In genomic region chr3:183122257-183122932, GRCh38 we compare ENCODE assay signal across 9 cellular contexts. TPM values are rescaled to one million over a fixed set of nuclear protein-coding genes. Genes with fewer than 3 reads are reported as not detected.
A peak's percentile ranks its signal among the peaks of the same experiment; 100 is the strongest.
DNase-seq lines count a peak whose midpoint lies in the region; ATAC-seq, FAIRE-seq and TF ChIP-seq lines count a peak whose summit lies in the region.
"Had no signal": no experiment of that assay in that cellular context is flagged by ENCODE, and none has a peak within 500 bp of the region (broad histone marks: within the 10 kb centered on the region; RNA-seq: fewer than 3 reads in every experiment).

No MANE protein-coding gene starts in this region.

- TF ChIP-seq POLR2A in H1 (IDR thresholded peaks at IDR 0.05; ENCODE audit: control extremely low read depth in 1 of 2, low read depth in 2 of 2, low read length in 2 of 2) = no peak

- no peaks in the 10 kb centered on the region for H3K9me3 ChIP-seq in OCI-LY3 (ENCODE audit: insufficient read depth, low read length)
- H3K9me3 ChIP-seq in H1 (ENCODE audit: insufficient read depth in 2 of 2, low read depth in 1 of 2, low read length in 1 of 2) = no peaks in the 10 kb centered on the region
- H3K9me3 ChIP-seq: BLaER1 had no signal

- H3K18ac ChIP-seq in H1 (ENCODE audit: extremely low read depth, low read length) = no peak overlapping the region

- H4K20me1 ChIP-seq in OCI-LY3 (ENCODE audit: insufficient read depth, low read length) = no peaks in the 10 kb centered on the region
- no peaks in the 10 kb centered on the region for H4K20me1 ChIP-seq in H1 (replicated peaks in 1 of 2; ENCODE audit: control insufficient read depth in 1 of 2, insufficient read depth in 2 of 2, low read length in 2 of 2)
- H4K20me1 ChIP-seq: BLaER1 had no signal

- H3K27ac ChIP-seq in OCI-LY3 (ENCODE audit: low read length) (no peak overlapping the region), H1 (ENCODE audit: low read depth, low read length) (no peak overlapping the region)
- H3K27ac ChIP-seq: BLaER1 had no signal

- H3K14ac ChIP-seq in H1 (ENCODE audit: insufficient read length) = no peak overlapping the region

- POLR2A ChIA-PET in H1 (lab: Charles Lee; ENCODE audit: partially characterized antibody) = interaction anchor here (1.0 to 1.2 kb wide), 2 partner anchors 260 to 701 kb away, joined by 3 read pairs; no protein-coding TSS in a partner anchor

- H3K27ac Mint-ChIP-seq in naive B cell = no peak overlapping the region

- H2AK5ac ChIP-seq in H1 (ENCODE audit: low read depth, low read length) = no peak overlapping the region

- H3K23me2 ChIP-seq in H1 (ENCODE audit: low read depth, low read length) = no peaks in the 10 kb centered on the region

- no peak overlapping the region for H3K4me2 ChIP-seq in OCI-LY3 (ENCODE audit: low read length)
- no peak overlapping the region for H3K4me2 ChIP-seq in H1 (ENCODE audit: insufficient read depth in 1 of 2, low read depth in 2 of 2, low read length in 2 of 2)
- H3K4me2 ChIP-seq: BLaER1 had no signal

- no peak for TF ChIP-seq EP300 in H1 (IDR thresholded peaks at IDR 0.05; ENCODE audit: borderline replicate concordance in 1 of 2, low read depth in 2 of 2, low read length in 2 of 2)

- H3K79me2 ChIP-seq in OCI-LY3 (ENCODE audit: low read length) (no peaks in the 10 kb centered on the region), H1 (ENCODE audit: control insufficient read depth in 1 of 2, insufficient read depth in 2 of 2, low read length in 2 of 2) (no peaks in the 10 kb centered on the region)

- no peak overlapping the region for H3K4ac ChIP-seq in H1 (replicated peaks; ENCODE audit: insufficient read length, low read depth, low read length)

- H3K4me3 ChIP-seq in OCI-LY3 (ENCODE audit: low read length) (no peak overlapping the region), H1 (ENCODE audit: extremely low read depth in 1 of 4, insufficient read depth in 2 of 4, low read depth in 3 of 4, low read length in 4 of 4) (no peak overlapping the region)
- H3K4me3 ChIP-seq: BLaER1 had no signal

- H3K27me3 Mint-ChIP-seq in naive B cell = peaks cover 41 to 56% (median 53%) of the 10 kb centered on the region in 3 donors

- peak; percentile 72 for DNase-seq in DMS 273 (lab: John Stamatoyannopoulos, UW; ENCODE audit: unreplicated experiment)
- no peak for DNase-seq in DMS 273 treated with DMSO at 0.1 percent for 48 hours (lab: John Stamatoyannopoulos, UW)
- DNase-seq in KBM-7 = peak; percentile 65
- no peak for DNase-seq in H1 (ENCODE audit: low read depth in 1 of 2, low spot score in 2 of 2)
- DNase-seq in naive B cell = peak; percentile 53
- no peak for DNase-seq in activated gamma-delta T cell treated with Interleukin-2 at 50 U/mL for 16 hours
- no peak for DNase-seq in activated CD4-positive, alpha-beta T cell treated with anti-CD3 and anti-CD28 coated beads, Interleukin-2, amount 50 U/mL, for 48 hours

- CTCF ChIA-PET in H1 (lab: Charles Lee; ENCODE audit: partially characterized antibody) = interaction anchor here (0.6 to 5.2 kb wide), 41 partner anchors 10 to 1124 kb away, joined by 3 to 80 read pairs (median 4); partner anchors contain the start of gene PARL

- peaks cover 0 to 4% (median 0%) of the 10 kb centered on the region in 3 donors for H3K4me1 Mint-ChIP-seq in naive B cell

- in situ Hi-C loops in KBM-7 (cut with MboI; ENCODE audit: low pct_unique_long_range_greater_than_20kb, low sequenced_read_pairs) = no loop called here

- 46% methylated on average over 2 of the region's 2 CpGs; no CpG with 5 or more reads in 1 of the 2 experiments for WGBS in H1 (ENCODE audit: extremely low coverage in 1 of 2, insufficient coverage in 1 of 2, insufficient read length in 1 of 2, insufficient replicate concordance in 2 of 2, low coverage in 1 of 2, low lambda C conversion rate in 2 of 2, missing lambda C conversion rate in 1 of 2), 2 experiments

- FAIRE-seq in H1 (lab: Jason Lieb, UNC) = peak; percentile 45

- peaks cover 46% of the 10 kb centered on the region for H3K27me3 ChIP-seq in OCI-LY3 (ENCODE audit: low read depth, low read length)
- H3K27me3 ChIP-seq in H1 (replicated peaks in 1 of 4; ENCODE audit: control insufficient read depth in 3 of 4, extremely low read depth in 1 of 4, insufficient read depth in 3 of 4, low read length in 3 of 4) = peaks cover 0 to 1% (median under 1%) of the 10 kb centered on the region in 4 experiments; a peak in 3 of 7 replicates
- H3K27me3 ChIP-seq: BLaER1 had no signal

- TF ChIP-seq RAD21 in H1 (IDR thresholded peaks at IDR 0.05 in 1 of 2, conservative IDR thresholded peaks at IDR 0.05 in 1 of 2; ENCODE audit: low read depth in 2 of 2, low read length in 2 of 2) = peak; percentile 84 to 89

- no peaks in the 10 kb centered on the region for H3K79me1 ChIP-seq in H1 (ENCODE audit: low read depth, low read length)

- no peak overlapping the region for H3K23ac ChIP-seq in H1 (ENCODE audit: insufficient read length)

- no peak overlapping the region for H3K4me3 Mint-ChIP-seq in naive B cell

- peak; percentile 87 for TF ChIP-seq CTCF in OCI-LY3 (IDR thresholded peaks at IDR 0.05; ENCODE audit: low read depth, low read length)
- TF ChIP-seq CTCF in H1 (IDR thresholded peaks at IDR 0.05; ENCODE audit: control extremely low read depth in 1 of 3, insufficient read depth in 1 of 3, low read depth in 1 of 3, low read length in 3 of 3) = peak in 2 of 3 experiments; percentile 55 to 73; a peak in 2 of 4 replicates

- H3K4me1 ChIP-seq in OCI-LY3 (ENCODE audit: low read length) (no peaks in the 10 kb centered on the region), H1 (replicated peaks in 1 of 4; ENCODE audit: control insufficient read depth in 3 of 4, insufficient read depth in 4 of 4, low read length in 3 of 4) (no peaks in the 10 kb centered on the region)
- H3K4me1 ChIP-seq: BLaER1 had no signal

- H3K9me3 Mint-ChIP-seq in naive B cell = no peaks in the 10 kb centered on the region

- no peak overlapping the region for H2BK12ac ChIP-seq in H1 (ENCODE audit: low read depth, low read length)

- H2BK5ac ChIP-seq in H1 (ENCODE audit: low read depth, low read length) = no peak overlapping the region

- no peak overlapping the region for H2BK20ac ChIP-seq in H1 (ENCODE audit: low read length)

- no peak overlapping the region for H2AFZ ChIP-seq in OCI-LY3 (ENCODE audit: low read depth, low read length)
- no peak overlapping the region for H2AFZ ChIP-seq in H1 (ENCODE audit: low read length)

- no peak overlapping the region for H3K56ac ChIP-seq in H1 (replicated peaks; ENCODE audit: insufficient read length, low read depth, low read length)

- H2BK15ac ChIP-seq in H1 (ENCODE audit: low read length) = no peak overlapping the region

- H3K36me3 Mint-ChIP-seq in naive B cell = no peaks in the 10 kb centered on the region

- peak; percentile 35 to 64 for ATAC-seq in naive B cell (ENCODE audit: low read depth in 2 of 2)

- no peak overlapping the region for H3K9ac ChIP-seq in OCI-LY3 (ENCODE audit: low read length)
- no peak overlapping the region for H3K9ac ChIP-seq in H1 (replicated peaks in 1 of 4; ENCODE audit: extremely low read depth in 1 of 4, low read depth in 3 of 4, low read length in 3 of 4)
- H3K9ac ChIP-seq: BLaER1 had no signal

- H4K8ac ChIP-seq in H1 (ENCODE audit: extremely low read depth, insufficient read depth, low read length) = no peak overlapping the region

- no peak overlapping the region for H4K91ac ChIP-seq in H1 (replicated peaks; ENCODE audit: insufficient read length, low read length)

- no peaks in the 10 kb centered on the region for H3K36me3 ChIP-seq in OCI-LY3 (replicated peaks; ENCODE audit: low read depth, low read length)
- no peaks in the 10 kb centered on the region for H3K36me3 ChIP-seq in H1 (ENCODE audit: control insufficient read depth in 2 of 4, insufficient read depth in 4 of 4, low read length in 3 of 4)
- H3K36me3 ChIP-seq: BLaER1 had no signal

- H2BK120ac ChIP-seq in H1 (replicated peaks; ENCODE audit: low read depth, low read length) = no peak overlapping the region

- no peak overlapping the region for H4K5ac ChIP-seq in H1 (ENCODE audit: insufficient read length, low read depth, low read length)

TF ChIP-seq in H1, 55 proteins besides CTCF, POLR2A, EP300 and RAD21 (continues in another document):
- TF ChIP-seq YY1 (IDR thresholded peaks at IDR 0.05; ENCODE audit: low read depth, low read length) (no peak), USF2 (IDR thresholded peaks at IDR 0.05; ENCODE audit: low read length) (no peak), BCL11A (IDR thresholded peaks at IDR 0.05; ENCODE audit: low read depth in 2 of 2, low read length in 2 of 2) (no peak), SAP30 (IDR thresholded peaks at IDR 0.05; ENCODE audit: insufficient read depth, insufficient replicate concordance, low read length) (no peak)

RNA-seq across cellular contexts. Expression of gene MCCC1, which starts 23.1 kb away (rescaled TPM):
- 21.5 and 24.6 TPM in 2 replicates for total RNA-seq in H1 (2021; fragmentation: NEBNext Ultra II Directional; extraction: Animal tissue kit (Norgen Biotek cat#: 25700))
- polyA plus RNA-seq in H1 (2011; rRNA removed) = 10.8 and 11.3 TPM in 2 replicates
- polyA plus RNA-seq in H1 (2011; cell fraction: cytosol; rRNA removed) = 17.6 TPM
- 36.1 TPM for polyA plus RNA-seq in H1 (2011; cell fraction: nucleus; rRNA removed)
- 17.7 to 25.6 TPM (median 20.1 TPM) in 4 replicates for polyA plus RNA-seq in H1 (2012, experiment 1 of 2)
- polyA plus RNA-seq in H1 (2012, experiment 2 of 2) = 3.2 TPM
- polyA plus RNA-seq in H1 (2013, experiment 1 of 2) = 13.2 TPM
- 12.5 TPM for polyA plus RNA-seq in H1 (2013, experiment 2 of 2)
- 21.7 and 27.3 TPM in 2 replicates for polyA minus RNA-seq in H1 (2011; rRNA and poly(A)+ RNA removed)
- polyA minus RNA-seq in H1 (2011; cell fraction: cytosol; rRNA and poly(A)+ RNA removed) = 15.6 TPM
- 48.6 TPM for polyA minus RNA-seq in H1 (2011; cell fraction: nucleus; rRNA and poly(A)+ RNA removed)
- 10 to 100 TPM; 26.9 to 37.7 (median 34.2) TPM for polyA plus RNA-seq in naive B cell (ENCODE audit: low read depth in 6 of 6)

RNA-seq across cellular contexts. Expression of gene LAMP3, which starts 40.1 kb away (rescaled TPM):
- total RNA-seq in H1 (2021; fragmentation: NEBNext Ultra II Directional; extraction: Animal tissue kit (Norgen Biotek cat#: 25700)) = 0.20 TPM in 1 of 2 replicates, not detected in the other
- polyA plus RNA-seq in H1 (2011; rRNA removed) = 0.17 and 0.20 TPM in 2 replicates
- 0.19 TPM for polyA plus RNA-seq in H1 (2011; cell fraction: cytosol; rRNA removed)
- polyA plus RNA-seq in H1 (2011; cell fraction: nucleus; rRNA removed) = 0.34 TPM
- 0.23 to 0.32 TPM (median 0.24 TPM) in 3 of 4 replicates, not detected in the other for polyA plus RNA-seq in H1 (2012, experiment 1 of 2)
- polyA plus RNA-seq in H1 (2012, experiment 2 of 2) = 0.22 TPM
- 0.85 TPM for polyA plus RNA-seq in H1 (2013, experiment 1 of 2)
- 0.94 TPM for polyA plus RNA-seq in H1 (2013, experiment 2 of 2)
- 0.66 TPM in 1 of 2 replicates, not detected in the other for polyA minus RNA-seq in H1 (2011; rRNA and poly(A)+ RNA removed)
- polyA minus RNA-seq in H1 (2011; cell fraction: cytosol; rRNA and poly(A)+ RNA removed) = not detected
- polyA minus RNA-seq in H1 (2011; cell fraction: nucleus; rRNA and poly(A)+ RNA removed) = not detected
- polyA plus RNA-seq in naive B cell (ENCODE audit: low read depth in 6 of 6) = 1 to 10 TPM in 1 of 6 donors, under 1 TPM in 4, not detected in 1; 0.17 to 1.8 (median 0.80) TPM

Comparison
In these comparisons a context has a peak if more than half of its experiments do, and no peak if none do; other contexts are left out.
1. DNase-seq: peak in DMS 273 (single experiment), KBM-7 (single experiment) and naive B cell (single experiment); none in DMS 273 treated with DMSO at 0.1 percent for 48 hours (single experiment), H1 (0 of 2), activated gamma-delta T cell treated with Interleukin-2 at 50 U/mL for 16 hours (single experiment) and activated CD4-positive, alpha-beta T cell treated with anti-CD3 and anti-CD28 coated beads, Interleukin-2, amount 50 U/mL, for 48 hours (0 of 2).